In the genomic region with DNA sequence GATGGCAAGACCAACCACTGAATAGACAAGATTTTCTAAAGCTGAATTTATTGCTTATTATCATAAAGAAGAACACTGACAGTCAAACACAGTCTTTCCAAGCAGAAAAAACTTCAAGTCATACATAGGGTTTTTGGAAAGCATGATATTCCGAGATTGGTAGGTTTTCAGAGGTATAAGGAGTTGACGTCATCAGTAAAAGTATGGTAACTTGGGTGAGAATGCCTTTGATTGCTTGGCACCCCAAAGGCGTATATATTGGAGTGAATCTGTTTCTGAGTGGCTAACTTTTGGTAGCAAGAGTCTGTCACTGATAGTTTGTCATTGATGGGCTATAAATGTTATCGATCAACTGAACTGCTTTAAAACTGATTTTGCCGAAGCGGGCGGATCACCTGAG, we compare ENCODE assay signal across 11 cellular contexts.
"Had no signal": no experiment of that assay in that cellular context is flagged by ENCODE, and none has a peak within 500 bp of the region (broad histone marks: within the 10 kb centered on the region; RNA-seq: fewer than 3 reads in every experiment).

No MANE protein-coding gene starts in this region.

- H3K36me3 ChIP-seq: HAP-1 had no signal

- H3K4me2 ChIP-seq: GM23338 had no signal

- FAIRE-seq: H1, H54 had no signal

- H3K9me3 ChIP-seq: HAP-1 had no signal

- H2AFZ ChIP-seq: GM23248, GM23338 had no signal

- H3K4me3 ChIP-seq: GM23248, GM23338, HAP-1 had no signal

- ATAC-seq: GM23338, HCT116 had no signal

- H3K9ac ChIP-seq: GM23248 had no signal

- DNase-seq: GM23248, GOT3, H7, H9, HCEC 1CT, HFFc6 had no signal

- H3K4me1 ChIP-seq: HAP-1 had no signal

- H3K27ac ChIP-seq: GM23248 had no signal
